Comparison of ENCODE assay signal across 13 cellular contexts in genomic region chr12:74541074-74541473, GRCh38. TPM values are rescaled to one million over a fixed set of nuclear protein-coding genes. Genes with fewer than 3 reads are reported as not detected.
DNase-seq lines count a peak whose midpoint lies in the region; TF ChIP-seq lines count a peak whose summit lies in the region.
"Had no signal": no experiment of that assay in that cellular context is flagged by ENCODE, and none has a peak within 500 bp of the region (broad histone marks: within the 10 kb centered on the region; RNA-seq: fewer than 3 reads in every experiment).

No MANE protein-coding gene starts in this region.

- H3K9me3 Mint-ChIP-seq in HFFc6 (no peaks in the 10 kb centered on the region; the same call in 1 of the 2 replicates), brain (peaks cover 0 to 8% (median 0%) of the 10 kb centered on the region in 5 experiments), mesothelial cell of epicardium (no peaks in the 10 kb centered on the region)

- H3K36me3 Mint-ChIP-seq in HFFc6 (ENCODE audit: low read depth): peaks cover 49% of the 10 kb centered on the region
- peaks cover 58% of the 10 kb centered on the region for H3K36me3 Mint-ChIP-seq in brain
- H3K36me3 Mint-ChIP-seq in mesothelial cell of epicardium: peaks cover 23% of the 10 kb centered on the region

- DNase-seq in A673 (ENCODE audit: low spot score): no peak
- no peak for DNase-seq in HFFc6
- no peak for DNase-seq in mesothelial cell of epicardium (ENCODE audit: low spot score in 2 of 2, unreplicated experiment in 2 of 2)
- DNase-seq in activated effector memory CD4-positive, alpha-beta T cell treated with Interleukin-2 at 50 U/mL for 16 hours: no peak
- DNase-seq in NCI-H748 (lab: John Stamatoyannopoulos, UW; ENCODE audit: unreplicated experiment): no peak
- no peak for DNase-seq in NCI-H187 (lab: John Stamatoyannopoulos, UW)
- DNase-seq in NCI-H2227 (lab: John Stamatoyannopoulos, UW; ENCODE audit: unreplicated experiment): no peak
- DNase-seq: amniotic stem cell, NCI-H2081 treated with DMSO at 0.1 percent for 48 hours, pancreas, transverse colon had no signal

- H3K27me3 Mint-ChIP-seq in HFFc6 (ENCODE audit: insufficient read depth) (no peaks in the 10 kb centered on the region; the same call in 1 of the 2 replicates), brain (peaks cover 6% of the 10 kb centered on the region), mesothelial cell of epicardium (ENCODE audit: low read depth) (no peaks in the 10 kb centered on the region)

- H3K4me3 ChIP-seq in A673 (ENCODE audit: low read depth, low read length, poor library complexity, severe bottlenecking): peak overlapping the region; percentile 88

- CTCF ChIA-PET in A673 (lab: Charles Lee): no interaction called here

- H3K4me1 ChIP-seq in A673 (ENCODE audit: insufficient read depth, low read length, poor library complexity, severe bottlenecking): peaks cover 16% of the 10 kb centered on the region

- BruUV-seq in A673 (replicated peaks; lab: Mats Ljungman, UMichigan): no TSS peak

- intact Hi-C loops in A673 (cut with micrococcal nuclease; ENCODE audit: unreplicated experiment): no loop called here

- H3K4me1 Mint-ChIP-seq in HFFc6 (ENCODE audit: low read depth) (peaks cover 44% of the 10 kb centered on the region), brain (peaks cover 67% of the 10 kb centered on the region), mesothelial cell of epicardium (peaks cover 52% of the 10 kb centered on the region)

- no peak for TF ChIP-seq CTCF in A673 (conservative IDR thresholded peaks at IDR 0.05; ENCODE audit: low read depth, low read length)
- TF ChIP-seq CTCF in HFFc6 (IDR thresholded peaks at IDR 0.05): no peak
- TF ChIP-seq CTCF in brain (conservative IDR thresholded peaks at IDR 0.05): no peak
- no peak for TF ChIP-seq CTCF in mesothelial cell of epicardium (IDR thresholded peaks at IDR 0.05; ENCODE audit: unreplicated experiment)

- H3K27ac Mint-ChIP-seq in HFFc6: no peak overlapping the region; the same call in 1 of the 2 replicates
- peak overlapping the region in 3 of 5 experiments; percentile 60 to 100 (median 99) for H3K27ac Mint-ChIP-seq in brain
- peak overlapping the region; percentile 43 for H3K27ac Mint-ChIP-seq in mesothelial cell of epicardium

- H3K9me3 ChIP-seq in A673 (ENCODE audit: low read depth, low read length, poor library complexity, severe bottlenecking): no peaks in the 10 kb centered on the region
- H3K9me3 ChIP-seq: pancreas, transverse colon had no signal

- no peaks in the 10 kb centered on the region for H3K27me3 ChIP-seq in A673 (replicated peaks; ENCODE audit: insufficient read depth, low read depth, low read length, poor library complexity)
- H3K27me3 ChIP-seq: pancreas, transverse colon had no signal

- POLR2A ChIA-PET in A673 (lab: Charles Lee; ENCODE audit: low non-redundant PET): no interaction called here

- H3K36me3 ChIP-seq in A673 (ENCODE audit: insufficient read depth, low read length, poor library complexity, severe bottlenecking): peaks cover 24% of the 10 kb centered on the region
- H3K36me3 ChIP-seq: pancreas, transverse colon had no signal

- peak overlapping the region; percentile 99; the same call in 1 of the 2 replicates for H3K4me3 Mint-ChIP-seq in HFFc6
- H3K4me3 Mint-ChIP-seq in brain: peak overlapping the region; percentile 98 to 100 (median 99)
- H3K4me3 Mint-ChIP-seq in mesothelial cell of epicardium: peak overlapping the region; percentile 92

- H3K27ac ChIP-seq in A673 (ENCODE audit: low read depth, low read length, poor library complexity, severe bottlenecking): peak overlapping the region; percentile 95
- H3K27ac ChIP-seq: C4-2B, pancreas had no signal

RNA-seq across cellular contexts. Expression of gene ATXN7L3B, which starts 3.4 kb away (rescaled TPM):
- total RNA-seq in A673 (2021) (42.2 and 43.7 TPM in 2 replicates), mesothelial cell of epicardium (73.5 to 76.9 TPM (median 73.9 TPM) in 3 replicates)
- total RNA-seq in HFFc6 (2021; fragmentation: NEBNext Ultra II Directional; extraction: Animal tissue kit (Norgen Biotek cat#: 25700)): 10 to 100 TPM; 18.3 to 24.0 (median 20.5) TPM
- 51.6 TPM for polyA plus RNA-seq in brain (ENCODE audit: insufficient read depth, low read depth, low replicate concordance)
